Comparison of ENCODE assay signal across 21 cellular contexts in the genomic region with DNA sequence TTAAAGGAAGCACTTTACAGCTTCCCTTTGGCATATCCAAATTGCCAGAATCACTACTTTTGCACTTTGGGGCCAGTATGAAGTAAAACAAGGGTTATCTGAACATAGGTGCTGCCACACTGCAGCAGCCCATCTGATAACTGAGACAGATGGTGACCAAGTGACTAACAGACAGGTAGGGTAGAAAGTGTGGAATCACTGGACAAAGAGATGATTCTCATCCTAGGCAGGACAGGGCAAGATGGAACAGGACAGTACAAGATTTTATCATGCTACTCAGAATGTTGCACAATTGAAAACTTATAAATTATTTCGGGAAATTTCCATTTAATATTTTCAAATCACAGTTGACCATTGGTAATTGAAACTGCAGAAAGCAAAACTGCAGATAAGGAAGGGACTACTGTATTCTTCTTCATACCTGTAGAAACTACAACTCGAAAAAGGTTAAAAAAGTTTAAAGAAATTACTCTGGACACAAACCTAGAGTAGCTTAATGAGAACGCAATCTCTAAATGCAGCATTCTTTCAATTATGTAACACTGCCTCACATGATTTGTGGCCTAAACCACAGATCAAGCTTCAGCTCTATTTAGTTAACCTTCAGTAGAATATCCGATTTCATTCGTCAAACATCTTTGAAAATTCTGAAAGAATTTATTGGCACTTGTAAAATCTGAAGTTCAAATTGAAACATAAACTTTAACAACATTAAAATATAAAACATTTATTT. TPM values are rescaled to one million over a fixed set of nuclear protein-coding genes. Genes with fewer than 3 reads are reported as not detected.
DNase-seq lines count a peak whose midpoint lies in the region; ATAC-seq, FAIRE-seq and TF ChIP-seq lines count a peak whose summit lies in the region.
"Had no signal": no experiment of that assay in that cellular context is flagged by ENCODE, and none has a peak within 500 bp of the region (broad histone marks: within the 10 kb centered on the region; RNA-seq: fewer than 3 reads in every experiment).

No MANE protein-coding gene starts in this region.

- H3K9me3 ChIP-seq in A549 (no peaks in the 10 kb centered on the region), adrenal gland (replicated peaks in 1 of 3) (no peaks in the 10 kb centered on the region), endodermal cell (ENCODE audit: control insufficient read depth, low read length) (no peaks in the 10 kb centered on the region)
- H3K9me3 ChIP-seq: BLaER1, HAP-1 had no signal

- H3K9me3 Mint-ChIP-seq in endodermal cell: no peaks in the 10 kb centered on the region
- H3K9me3 Mint-ChIP-seq: CD8-positive, alpha-beta T cell had no signal

- H3K27me3 ChIP-seq in adrenal gland: no peaks in the 10 kb centered on the region
- no peaks in the 10 kb centered on the region for H3K27me3 ChIP-seq in foreskin keratinocyte
- H3K27me3 ChIP-seq in endodermal cell (ENCODE audit: control insufficient read depth, insufficient read depth, low read length, poor library complexity, severe bottlenecking): no peaks in the 10 kb centered on the region
- H3K27me3 ChIP-seq: BLaER1 had no signal

- TF ChIP-seq POLR2A in A549 (IDR thresholded peaks at IDR 0.05; ENCODE audit: low read length) (no peak), adrenal gland (IDR thresholded peaks at IDR 0.05) (no peak)

- H3K9ac ChIP-seq in endodermal cell (ENCODE audit: extremely low read depth, low read length, poor library complexity, severe bottlenecking): no peak overlapping the region
- H3K9ac ChIP-seq: BLaER1, GM23248 had no signal

- no peak for TF ChIP-seq EP300 in A549 (IDR thresholded peaks at IDR 0.05)

- H3K4me2 ChIP-seq in A549: no peak overlapping the region
- H3K4me2 ChIP-seq: BLaER1 had no signal

- H3K27ac Mint-ChIP-seq in endodermal cell: no peak overlapping the region
- H3K27ac Mint-ChIP-seq: CD8-positive, alpha-beta T cell had no signal

- FAIRE-seq in A549 (lab: Jason Lieb, UNC) (peak; percentile 32), HTR-8/SVneo (lab: Jason Lieb, UNC) (peak; percentile 26)
- FAIRE-seq: GM12878 had no signal

- POLR2A ChIA-PET in A549 (lab: Yijun Ruan, JAX): no interaction called here

- H3K4me3 Mint-ChIP-seq in endodermal cell: no peak overlapping the region
- H3K4me3 Mint-ChIP-seq: CD8-positive, alpha-beta T cell had no signal

- ATAC-seq in A549 (no peak), foreskin keratinocyte (peak; percentile 89)
- ATAC-seq: CD8-positive, alpha-beta T cell; GM12878; Right ventricle myocardium inferior had no signal

- no peak for TF ChIP-seq RAD21 in A549 (conservative IDR thresholded peaks at IDR 0.05 in 1 of 2, IDR thresholded peaks at IDR 0.05 in 1 of 2)

- H3K36me3 ChIP-seq in adrenal gland (replicated peaks in 1 of 2) (peaks cover 0 to 49% of the 10 kb centered on the region in 2 donors), endodermal cell (ENCODE audit: control insufficient read depth, insufficient read depth, low read length) (peaks cover 58% of the 10 kb centered on the region)

- H3K4me1 Mint-ChIP-seq in endodermal cell: no peaks in the 10 kb centered on the region

- peaks cover 38% of the 10 kb centered on the region for H3K36me3 Mint-ChIP-seq in endodermal cell (ENCODE audit: low read depth)

- no peaks in the 10 kb centered on the region for H3K27me3 Mint-ChIP-seq in endodermal cell (ENCODE audit: insufficient read depth)

- no peak overlapping the region for H3K27ac ChIP-seq in A549
- H3K27ac ChIP-seq in adrenal gland: peak overlapping the region in 4 of 5 donors; percentile 29 to 62 (median 48)
- no peak overlapping the region for H3K27ac ChIP-seq in foreskin keratinocyte
- H3K27ac ChIP-seq in endodermal cell (ENCODE audit: low read depth, low read length): no peak overlapping the region
- H3K27ac ChIP-seq: BLaER1, GM23248, SK-N-MC had no signal

- DNase-seq in A549 (ENCODE audit: low read depth in 1 of 2, low spot score in 1 of 2) (no peak), HTR-8/SVneo (ENCODE audit: insufficient read length, low spot score) (no peak), adrenal gland (peak in 1 of 7 donors; percentile 3), foreskin keratinocyte (peak; percentile 69 to 85), SK-N-DZ (ENCODE audit: low spot score) (no peak), endodermal cell (no peak), NCI-H345 (lab: John Stamatoyannopoulos, UW) (no peak)
- DNase-seq in stimulated activated naive CD4-positive, alpha-beta T cell treated with Interleukin-2 at 50 U/mL for 16 hours (lab: John Stamatoyannopoulos, UW): no peak
- DNase-seq: Calu3; CD8-positive, alpha-beta T cell; EL; GM23248; KG1; NCI-H1092; NCI-H2107; NCI-H524 treated with DMSO at 0.1 percent for 48 hours had no signal

- no peak for TF ChIP-seq CTCF in A549 (IDR thresholded peaks at IDR 0.05)
- no peak for TF ChIP-seq CTCF in adrenal gland (IDR thresholded peaks at IDR 0.05)
- TF ChIP-seq CTCF in foreskin keratinocyte (conservative IDR thresholded peaks at IDR 0.05): no peak
- no peak for TF ChIP-seq CTCF in endodermal cell (conservative IDR thresholded peaks at IDR 0.05)

- intact Hi-C loops in adrenal gland (cut with DNase I): no loop called here

- H3K4me1 ChIP-seq in A549 (no peaks in the 10 kb centered on the region), adrenal gland (replicated peaks in 1 of 2) (peaks cover 8 to 14% of the 10 kb centered on the region in 2 donors), foreskin keratinocyte (peaks cover 12% of the 10 kb centered on the region), endodermal cell (ENCODE audit: control insufficient read depth, insufficient read depth, low read length) (no peaks in the 10 kb centered on the region)
- H3K4me1 ChIP-seq: BLaER1, HAP-1 had no signal

- WGBS in A549 (ENCODE audit: missing lambda C conversion rate): 86% methylated on average over 5 of the region's 5 CpGs
- 49 to 60% (median 56%) methylated on average over 5 of the region's 5 CpGs for WGBS in adrenal gland, 4 donors
- WGBS in endodermal cell (ENCODE audit: insufficient coverage in 1 of 2, insufficient read length in 1 of 2), 2 experiments: 94 to 95% methylated on average over 5 of the region's 5 CpGs

- H3K4me3 ChIP-seq in A549: no peak overlapping the region
- no peak overlapping the region for H3K4me3 ChIP-seq in adrenal gland
- H3K4me3 ChIP-seq in endodermal cell (ENCODE audit: low read length): no peak overlapping the region
- H3K4me3 ChIP-seq: BLaER1, GM12878, GM23248, HAP-1, SK-N-MC had no signal

- CTCF ChIA-PET in A549 (lab: Yijun Ruan, JAX): interaction anchor here (1.6 kb wide), 1 partner anchor 10 kb away, joined by 5 read pairs; no protein-coding TSS in a partner anchor

TF ChIP-seq in A549, 52 proteins besides CTCF, POLR2A, EP300 and RAD21 (continues in another document):
- TF ChIP-seq MAFK (IDR thresholded peaks at IDR 0.05; ENCODE audit: partially characterized antibody) (no peak), FOSB (CRISPR knock-in tag; IDR thresholded peaks at IDR 0.05) (no peak), ZSCAN20 (CRISPR knock-in tag; IDR thresholded peaks at IDR 0.05) (no peak), HOXB5 (CRISPR knock-in tag; IDR thresholded peaks at IDR 0.05) (no peak), HDAC2 (IDR thresholded peaks at IDR 0.05) (no peak), KDM5A (IDR thresholded peaks at IDR 0.05) (no peak), HOXB13 (CRISPR knock-in tag; IDR thresholded peaks at IDR 0.05; ENCODE audit: low read depth) (no peak), CHD2 (IDR thresholded peaks at IDR 0.05; ENCODE audit: low read length, partially characterized antibody) (no peak)
- TF ChIP-seq, protein P1, sequence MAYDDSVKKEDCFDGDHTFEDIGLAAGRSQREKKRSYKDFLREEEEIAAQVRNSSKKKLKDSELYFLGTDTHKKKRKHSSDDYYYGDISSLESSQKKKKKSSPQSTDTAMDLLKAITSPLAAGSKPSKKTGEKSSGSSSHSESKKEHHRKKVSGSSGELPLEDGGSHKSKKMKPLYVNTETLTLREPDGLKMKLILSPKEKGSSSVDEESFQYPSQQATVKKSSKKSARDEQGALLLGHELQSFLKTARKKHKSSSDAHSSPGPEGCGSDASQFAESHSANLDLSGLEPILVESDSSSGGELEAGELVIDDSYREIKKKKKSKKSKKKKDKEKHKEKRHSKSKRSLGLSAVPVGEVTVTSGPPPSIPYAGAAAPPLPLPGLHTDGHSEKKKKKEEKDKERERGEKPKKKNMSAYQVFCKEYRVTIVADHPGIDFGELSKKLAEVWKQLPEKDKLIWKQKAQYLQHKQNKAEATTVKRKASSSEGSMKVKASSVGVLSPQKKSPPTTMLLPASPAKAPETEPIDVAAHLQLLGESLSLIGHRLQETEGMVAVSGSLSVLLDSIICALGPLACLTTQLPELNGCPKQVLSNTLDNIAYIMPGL (CRISPR knock-in tag; IDR thresholded peaks at IDR 0.05; ENCODE audit: borderline replicate concordance): no peak

RNA-seq across cellular contexts. Expression of a gene that starts 31.4 kb away (rescaled TPM):
- polyA plus RNA-seq in A549 (2011; rRNA removed) (25.0 and 26.1 TPM in 2 replicates), A549 (2017; fragmentation: RNase III; extraction: RNeasy Plus Mini Kit Qiagen cat#74134 plus additional on column Dnase treatment) (6.6 to 8.4 TPM (median 7.7 TPM) in 3 replicates), adrenal gland (10 to 100 TPM in 2 of 3 donors, 1 to 10 TPM in 1; 7.4 to 15.4 (median 12.3) TPM), foreskin keratinocyte (1.7 and 2.0 TPM in 2 replicates)
- 4.2 and 5.2 TPM in 2 replicates for polyA plus RNA-seq in A549 (2012; cell fraction: cytosol; rRNA removed)
- polyA plus RNA-seq in A549 (2012; cell fraction: nucleus; rRNA removed): 8.1 and 11.8 TPM in 2 replicates
- 24.7 and 26.9 TPM in 2 replicates for polyA minus RNA-seq in A549 (2011; rRNA and poly(A)+ RNA removed)
- total RNA-seq in adrenal gland (10 to 100 TPM; 17.5 to 34.3 (median 21.7) TPM), foreskin keratinocyte (11.5 and 11.7 TPM in 2 replicates), endodermal cell (10 to 100 TPM; 21.5 to 22.7 TPM)
- 12.5 and 18.2 TPM in 2 replicates for polyA plus RNA-seq in SK-N-DZ (2014; cell fraction: cytosol; rRNA removed)
- polyA plus RNA-seq in SK-N-DZ (2014; cell fraction: nucleus; rRNA removed): 22.1 and 28.0 TPM in 2 replicates
- 14.9 TPM for polyA plus RNA-seq in endodermal cell (2013, experiment 1 of 2)
- polyA plus RNA-seq in endodermal cell (2013, experiment 2 of 2): 13.6 TPM

RNA-seq across cellular contexts. Expression of a gene that starts 31.6 kb away (rescaled TPM):
- polyA plus RNA-seq in A549 (2011; rRNA removed): 8.1 and 10.4 TPM in 2 replicates
- polyA plus RNA-seq in A549 (2012; cell fraction: cytosol; rRNA removed): 2.3 and 2.4 TPM in 2 replicates
- polyA plus RNA-seq in A549 (2012; cell fraction: nucleus; rRNA removed): 0.54 and 0.80 TPM in 2 replicates
- 8.2 to 9.0 TPM (median 8.9 TPM) in 3 replicates for polyA plus RNA-seq in A549 (2017; fragmentation: RNase III; extraction: RNeasy Plus Mini Kit Qiagen cat#74134 plus additional on column Dnase treatment)
- polyA minus RNA-seq in A549 (2011; rRNA and poly(A)+ RNA removed): 1.8 TPM in 2 replicates
- total RNA-seq in adrenal gland: 10 to 100 TPM in 3 of 8 donors, 1 to 10 TPM in 5; 7.6 to 12.7 (median 9.4) TPM
- polyA plus RNA-seq in adrenal gland: 10 to 100 TPM in 1 of 3 donors, 1 to 10 TPM in 2; 5.6 to 19.0 (median 6.8) TPM
- total RNA-seq in foreskin keratinocyte: 5.6 and 7.4 TPM in 2 replicates
- polyA plus RNA-seq in foreskin keratinocyte: 2.2 and 3.2 TPM in 2 replicates
- polyA plus RNA-seq in SK-N-DZ (2014; cell fraction: cytosol; rRNA removed): 12.0 and 12.6 TPM in 2 replicates
- 5.0 and 5.2 TPM in 2 replicates for polyA plus RNA-seq in SK-N-DZ (2014; cell fraction: nucleus; rRNA removed)
- 10 to 100 TPM in 1 of 2 donors, 1 to 10 TPM in 1; 8.8 to 15.9 TPM for total RNA-seq in endodermal cell
- 13.4 TPM for polyA plus RNA-seq in endodermal cell (2013, experiment 1 of 2)
- 13.2 TPM for polyA plus RNA-seq in endodermal cell (2013, experiment 2 of 2)

Comparison
In these comparisons a context has a peak if more than half of its experiments do, and no peak if none do; other contexts are left out.
1. DNase-seq: peak in foreskin keratinocyte (2 of 2); none in A549 (0 of 2), HTR-8/SVneo (single experiment), SK-N-DZ (single experiment), stimulated activated naive CD4-positive, alpha-beta T cell treated with Interleukin-2 at 50 U/mL for 16 hours (single experiment), endodermal cell (single experiment) and NCI-H345 (single experiment).
2. H3K27ac ChIP-seq: peak in adrenal gland (4 of 5); none in A549 (0 of 2), foreskin keratinocyte (single experiment) and endodermal cell (single experiment).